ENCODE assay signal across 8 cellular contexts in genomic region chr12:58425481-58426392, GRCh38.
A peak's percentile ranks its signal among the peaks of the same experiment; 100 is the strongest.
DNase-seq lines count a peak whose midpoint lies in the region; ATAC-seq, FAIRE-seq and TF ChIP-seq lines count a peak whose summit lies in the region.

No MANE protein-coding gene starts in this region.

- peak overlapping the region; percentile 95 for H3K27ac ChIP-seq in epithelial cell of prostate
- H3K27ac ChIP-seq in neuronal stem cell (replicated peaks; ENCODE audit: low read length), result peak overlapping the region; percentile 53
- peak overlapping the region in 15 of 59 donors; percentile 0 to 71 (median 37) for H3K27ac ChIP-seq in dorsolateral prefrontal cortex

- peak; percentile 90 for ATAC-seq in GM18907 (IDR thresholded peaks at IDR 0.05; ENCODE audit: unreplicated experiment)
- peak; percentile 91 for ATAC-seq in HG03039 (IDR thresholded peaks at IDR 0.05; ENCODE audit: unreplicated experiment)

- in situ Hi-C loops in Caki2 (cut with HindIII; ENCODE audit: low pct_unique_long_range_greater_than_20kb, low sequenced_read_pairs) (no loop called here), G401 (cut with HindIII; ENCODE audit: low sequenced_read_pairs) (no loop called here)

- peaks cover 12 to 13% of the 10 kb centered on the region in 2 donors for H3K4me1 ChIP-seq in neuronal stem cell (ENCODE audit: control insufficient read depth in 2 of 2, insufficient read depth in 1 of 2, low read depth in 1 of 2, low read length in 2 of 2)

- DNase-seq in Caki2 (ENCODE audit: low read depth), result peak; percentile 92
- peak; percentile 91 for DNase-seq in RCC 7860 (ENCODE audit: low spot score)
- DNase-seq in epithelial cell of prostate (ENCODE audit: low read depth, low spot score), result peak; percentile 95
- DNase-seq in neuronal stem cell (ENCODE audit: low spot score), result peak; percentile 79
- DNase-seq in G401 (ENCODE audit: low spot score), result no peak
- no peak for DNase-seq in dorsolateral prefrontal cortex

- H3K36me3 ChIP-seq in neuronal stem cell (replicated peaks in 1 of 2; ENCODE audit: control insufficient read depth in 2 of 2, insufficient read depth in 2 of 2, low read length in 2 of 2), result no peaks in the 10 kb centered on the region

- H3K4ac ChIP-seq in neuronal stem cell (ENCODE audit: low read length), result no peak overlapping the region

- peak; percentile 91 for FAIRE-seq in RCC 7860 (lab: Jason Lieb, UNC)

- TF ChIP-seq CTCF in dorsolateral prefrontal cortex (IDR thresholded peaks at IDR 0.05 in 54 of 56, conservative IDR thresholded peaks at IDR 0.05 in 2 of 56; ENCODE audit: low read depth in 1 of 56, partially characterized antibody in 56 of 56), result no peak

- no peak overlapping the region for H2BK12ac ChIP-seq in neuronal stem cell (ENCODE audit: low read length)

- no peak overlapping the region for H3K14ac ChIP-seq in neuronal stem cell (ENCODE audit: low read length)

- H2BK15ac ChIP-seq in neuronal stem cell (ENCODE audit: low read length), result no peak overlapping the region

- no peak overlapping the region for H2AK5ac ChIP-seq in neuronal stem cell (ENCODE audit: low read depth, low read length)

- peak overlapping the region; percentile 29 for H3K4me2 ChIP-seq in neuronal stem cell (ENCODE audit: insufficient read depth, low read length, poor library complexity, severe bottlenecking)

- no peak overlapping the region for H3K9ac ChIP-seq in neuronal stem cell (ENCODE audit: low read depth, low read length, poor library complexity)

- H4K8ac ChIP-seq in neuronal stem cell (ENCODE audit: low read depth, low read length), result no peak overlapping the region

- WGBS in neuronal stem cell (ENCODE audit: extremely low coverage in 2 of 2, insufficient read length in 2 of 2, insufficient replicate concordance in 1 of 2), 2 donors, result no CpG with 5 or more reads among the region's 6 CpGs

- no peak overlapping the region for H3K23ac ChIP-seq in neuronal stem cell (ENCODE audit: low read depth, low read length, poor library complexity)

- no peaks in the 10 kb centered on the region for H3K79me1 ChIP-seq in neuronal stem cell (ENCODE audit: low read depth, low read length)

- H2AFZ ChIP-seq in neuronal stem cell (ENCODE audit: low read length), result peak overlapping the region; percentile 90

- H3K4me3 ChIP-seq in neuronal stem cell (ENCODE audit: low read length in 2 of 2), result peak overlapping the region in 1 of 2 donors; percentile 14
- peak overlapping the region in 4 of 59 donors; percentile 4 to 28 (median 18) for H3K4me3 ChIP-seq in dorsolateral prefrontal cortex

- H2BK5ac ChIP-seq in neuronal stem cell (ENCODE audit: low read length), result no peak overlapping the region

- no peak overlapping the region for H3K18ac ChIP-seq in neuronal stem cell (ENCODE audit: low read length)

- peaks cover 0 to 2% of the 10 kb centered on the region in 2 donors for H3K9me3 ChIP-seq in neuronal stem cell (replicated peaks in 1 of 2; ENCODE audit: control insufficient read depth in 2 of 2, insufficient read depth in 1 of 2, low read depth in 1 of 2, low read length in 2 of 2)

- H3K27me3 ChIP-seq in neuronal stem cell (ENCODE audit: control insufficient read depth in 3 of 3, insufficient read depth in 3 of 3, low read depth in 1 of 3, low read length in 3 of 3) (no peaks in the 10 kb centered on the region), dorsolateral prefrontal cortex (no peaks in the 10 kb centered on the region)

- H4K91ac ChIP-seq in neuronal stem cell (ENCODE audit: low read depth, low read length, poor library complexity), result no peak overlapping the region

- H2BK120ac ChIP-seq in neuronal stem cell (ENCODE audit: low read depth, low read length), result no peak overlapping the region

- intact Hi-C loops in dorsolateral prefrontal cortex (cut with DNase I), result no loop called here

Comparison
In these comparisons a context has a peak if more than half of its experiments do, and no peak if none do; other contexts are left out.
1. DNase-seq: peak in Caki2 (single experiment), RCC 7860 (single experiment), epithelial cell of prostate (single experiment) and neuronal stem cell (single experiment); none in G401 (single experiment) and dorsolateral prefrontal cortex (0 of 10).